9 cellular contexts compared by ENCODE assay signal in the genomic region with DNA sequence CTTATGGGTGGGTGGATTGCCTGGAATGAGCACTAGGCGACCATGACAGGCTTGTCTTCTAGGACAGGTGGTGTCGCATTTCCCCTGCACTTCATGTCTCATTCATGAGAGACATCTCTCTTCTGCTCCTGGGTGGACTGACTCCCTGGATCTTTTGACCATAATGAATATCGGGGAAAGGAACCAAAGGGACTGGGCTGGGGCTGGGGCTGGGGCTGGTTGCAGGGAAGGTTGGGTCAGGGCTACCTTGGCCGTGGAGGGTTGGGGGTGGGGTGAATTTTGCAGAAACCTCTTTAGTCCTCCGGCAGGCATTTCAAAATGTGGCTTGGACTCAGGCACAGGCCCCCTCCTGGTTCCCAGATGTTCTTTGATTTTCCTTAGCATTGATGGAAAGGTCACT.
"Had no signal": no experiment of that assay in that cellular context is flagged by ENCODE, and none has a peak within 500 bp of the region (broad histone marks: within the 10 kb centered on the region; RNA-seq: fewer than 3 reads in every experiment).

No MANE protein-coding gene starts in this region.

- H3K4me3 ChIP-seq: GM23248, GM23338, HAP-1 had no signal

- H3K27ac Mint-ChIP-seq: GM23338, H9, HFFc6 had no signal

- H3K4me1 ChIP-seq: HAP-1 had no signal

- DNase-seq: GM23248, GOT3, H7, H9, HCEC 1CT, HFFc6 had no signal

- H3K9me3 ChIP-seq: HAP-1 had no signal

- ATAC-seq: GM23338, HCT116 had no signal

- H3K36me3 ChIP-seq: HAP-1 had no signal

- H3K27ac ChIP-seq: GM23248 had no signal

- H3K4me1 Mint-ChIP-seq: GM23338, H9 had no signal

- H3K4me3 Mint-ChIP-seq: GM23338, H9, HFFc6 had no signal
